Comparison of ENCODE assay signal across 2 cellular contexts in the genomic region with DNA sequence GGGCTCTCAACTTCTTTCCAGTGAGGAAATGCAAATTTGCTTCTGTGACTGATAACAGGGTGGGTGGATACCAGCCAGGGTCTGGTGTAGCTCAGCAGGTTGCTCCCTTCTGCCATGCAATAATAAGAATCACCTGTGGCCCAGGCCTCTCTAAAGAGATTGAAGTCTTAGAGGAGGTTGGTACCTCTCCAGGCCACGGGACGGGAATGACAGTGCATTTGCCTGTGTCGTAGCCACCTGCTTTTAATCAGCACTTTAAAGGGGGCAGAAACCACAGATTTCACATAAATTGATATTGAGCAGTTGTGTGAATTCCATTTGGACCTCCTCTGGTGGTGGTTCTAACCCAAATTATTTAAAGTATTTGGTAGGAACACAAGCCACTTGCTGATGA.
TF ChIP-seq lines count a peak whose summit lies in the region.

No MANE protein-coding gene starts in this region.

TF ChIP-seq in HCT116, 20 proteins besides CTCF, POLR2A, EP300 and RAD21 (continued from another document):
- TF ChIP-seq EZH2phosphoT487 (IDR thresholded peaks at IDR 0.05; ENCODE audit: borderline replicate concordance) (no peak), ELF1 (IDR thresholded peaks at IDR 0.05; ENCODE audit: borderline replicate concordance, low read depth) (no peak), SIN3A (IDR thresholded peaks at IDR 0.05; ENCODE audit: low read depth) (no peak), ZFX (IDR thresholded peaks at IDR 0.05) (no peak), EZH2 (IDR thresholded peaks at IDR 0.05) (no peak), JUND (IDR thresholded peaks at IDR 0.05) (no peak)
- TF ChIP-seq, protein P1, sequence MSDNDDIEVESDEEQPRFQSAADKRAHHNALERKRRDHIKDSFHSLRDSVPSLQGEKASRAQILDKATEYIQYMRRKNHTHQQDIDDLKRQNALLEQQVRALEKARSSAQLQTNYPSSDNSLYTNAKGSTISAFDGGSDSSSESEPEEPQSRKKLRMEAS (IDR thresholded peaks at IDR 0.05): no peak
- TF ChIP-seq, protein P2, sequence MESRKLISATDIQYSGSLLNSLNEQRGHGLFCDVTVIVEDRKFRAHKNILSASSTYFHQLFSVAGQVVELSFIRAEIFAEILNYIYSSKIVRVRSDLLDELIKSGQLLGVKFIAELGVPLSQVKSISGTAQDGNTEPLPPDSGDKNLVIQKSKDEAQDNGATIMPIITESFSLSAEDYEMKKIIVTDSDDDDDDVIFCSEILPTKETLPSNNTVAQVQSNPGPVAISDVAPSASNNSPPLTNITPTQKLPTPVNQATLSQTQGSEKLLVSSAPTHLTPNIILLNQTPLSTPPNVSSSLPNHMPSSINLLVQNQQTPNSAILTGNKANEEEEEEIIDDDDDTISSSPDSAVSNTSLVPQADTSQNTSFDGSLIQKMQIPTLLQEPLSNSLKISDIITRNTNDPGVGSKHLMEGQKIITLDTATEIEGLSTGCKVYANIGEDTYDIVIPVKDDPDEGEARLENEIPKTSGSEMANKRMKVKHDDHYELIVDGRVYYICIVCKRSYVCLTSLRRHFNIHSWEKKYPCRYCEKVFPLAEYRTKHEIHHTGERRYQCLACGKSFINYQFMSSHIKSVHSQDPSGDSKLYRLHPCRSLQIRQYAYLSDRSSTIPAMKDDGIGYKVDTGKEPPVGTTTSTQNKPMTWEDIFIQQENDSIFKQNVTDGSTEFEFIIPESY (IDR thresholded peaks at IDR 0.05; ENCODE audit: extremely low read depth, insufficient replicate concordance, low read length): no peak

TF ChIP-seq in SK-N-SH, 30 proteins besides CTCF, POLR2A, EP300 and RAD21 (continued from another document):
- TF ChIP-seq POLR2AphosphoS5 (IDR thresholded peaks at IDR 0.05; ENCODE audit: low read depth, low read length): peak; percentile 77
- TF ChIP-seq, protein P3, sequence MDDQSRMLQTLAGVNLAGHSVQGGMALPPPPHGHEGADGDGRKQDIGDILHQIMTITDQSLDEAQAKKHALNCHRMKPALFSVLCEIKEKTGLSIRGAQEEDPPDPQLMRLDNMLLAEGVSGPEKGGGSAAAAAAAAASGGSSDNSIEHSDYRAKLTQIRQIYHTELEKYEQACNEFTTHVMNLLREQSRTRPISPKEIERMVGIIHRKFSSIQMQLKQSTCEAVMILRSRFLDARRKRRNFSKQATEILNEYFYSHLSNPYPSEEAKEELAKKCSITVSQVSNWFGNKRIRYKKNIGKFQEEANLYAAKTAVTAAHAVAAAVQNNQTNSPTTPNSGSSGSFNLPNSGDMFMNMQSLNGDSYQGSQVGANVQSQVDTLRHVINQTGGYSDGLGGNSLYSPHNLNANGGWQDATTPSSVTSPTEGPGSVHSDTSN (IDR thresholded peaks at IDR 0.05): peak; percentile 95
- TF ChIP-seq, protein P2 (IDR thresholded peaks at IDR 0.05; ENCODE audit: borderline replicate concordance, low read depth): peak; percentile 74; the same call in 1 of the 2 replicates
- TF ChIP-seq TAF1 (IDR thresholded peaks at IDR 0.05; ENCODE audit: borderline replicate concordance, low read depth, low read length): peak; percentile 47; the same call in 1 of the 2 replicates
- TF ChIP-seq RCOR1 (IDR thresholded peaks at IDR 0.05; ENCODE audit: low read length): peak; percentile 44; the same call in 1 of the 2 replicates
- no peak for TF ChIP-seq MXI1 (IDR thresholded peaks at IDR 0.05; ENCODE audit: low read depth, low read length)
- 0 out of 2 replicates have a peak, but pooled peaks have one; percentile 4 for TF ChIP-seq GABPA (IDR thresholded peaks at IDR 0.05; ENCODE audit: low read depth)
- no peak for TF ChIP-seq RFX5 (IDR thresholded peaks at IDR 0.05; ENCODE audit: low read length)
- TF ChIP-seq FOSL2 (IDR thresholded peaks at IDR 0.05; ENCODE audit: borderline replicate concordance, low read depth): peak; percentile 32; the same call in 1 of the 2 replicates
- TF ChIP-seq NFIC (IDR thresholded peaks at IDR 0.05; ENCODE audit: borderline replicate concordance): peak; percentile 84
- TF ChIP-seq, protein P1 (IDR thresholded peaks at IDR 0.05; ENCODE audit: low read depth): peak; percentile 36
